Comparison of ENCODE assay signal across 19 cellular contexts in genomic region chr11:1178201-1178885, GRCh38. TPM values are rescaled to one million over a fixed set of nuclear protein-coding genes. Genes with fewer than 3 reads are reported as not detected.
DNase-seq lines count a peak whose midpoint lies in the region; ATAC-seq, FAIRE-seq and TF ChIP-seq lines count a peak whose summit lies in the region.
"Had no signal": no experiment of that assay in that cellular context is flagged by ENCODE, and none has a peak within 500 bp of the region (broad histone marks: within the 10 kb centered on the region; RNA-seq: fewer than 3 reads in every experiment).

No MANE protein-coding gene starts in this region.

- no peak overlapping the region for H3K27ac ChIP-seq in heart left ventricle
- H3K27ac ChIP-seq in kidney (ENCODE audit: low read depth in 2 of 2, low read length in 2 of 2) = no peak overlapping the region
- H3K27ac ChIP-seq: BLaER1, GM23248 had no signal

- no peak overlapping the region for H3K9ac ChIP-seq in kidney (ENCODE audit: low read length in 2 of 2)
- H3K9ac ChIP-seq: BLaER1, GM23248 had no signal

- intact Hi-C loops in Right ventricle myocardium superior (cut with DNase I) = no loop called here
- intact Hi-C loops in cardiac septum (cut with DNase I) = no loop called here
- intact Hi-C loops in heart left ventricle (cut with DNase I) = no loop called here
- intact Hi-C loops in kidney (cut with DNase I) = no loop called here
- intact Hi-C loops in head of caudate nucleus (cut with DNase I) = no loop called here

- no peak for FAIRE-seq in kidney (lab: Jason Lieb, UNC)
- FAIRE-seq: D721Med, H54 had no signal

- no peak for TF ChIP-seq POLR2A in heart left ventricle (IDR thresholded peaks at IDR 0.05)

- TF ChIP-seq CTCF in heart left ventricle (IDR thresholded peaks at IDR 0.05) (no peak), kidney (IDR thresholded peaks at IDR 0.05; ENCODE audit: borderline replicate concordance, extremely low read depth, insufficient read depth) (no peak)

- H3K4me1 ChIP-seq in heart left ventricle (no peaks in the 10 kb centered on the region), kidney (ENCODE audit: control insufficient read depth in 1 of 2, insufficient read depth in 1 of 2, low read depth in 1 of 2, low read length in 2 of 2) (no peaks in the 10 kb centered on the region)
- H3K4me1 ChIP-seq: BLaER1 had no signal

- no peak overlapping the region for H3K4me3 ChIP-seq in heart left ventricle
- H3K4me3 ChIP-seq in kidney (ENCODE audit: low read length in 2 of 2) = no peak overlapping the region
- H3K4me3 ChIP-seq: BLaER1, GM23248 had no signal

- H3K27me3 ChIP-seq in heart left ventricle = peaks cover 0 to 6% (median 0%) of the 10 kb centered on the region in 9 donors
- H3K27me3 ChIP-seq: BLaER1 had no signal

- no peaks in the 10 kb centered on the region for H3K9me3 ChIP-seq in heart left ventricle
- no peaks in the 10 kb centered on the region for H3K9me3 ChIP-seq in kidney (ENCODE audit: control insufficient read depth in 1 of 2, low read length in 2 of 2)

- WGBS in heart left ventricle, 4 donors = 79 to 86% (median 82%) methylated on average over 22 to 31 of the region's 31 CpGs

- no peak for ATAC-seq in Right ventricle myocardium superior (ENCODE audit: poor library complexity)
- no peak for ATAC-seq in heart left ventricle
- no peak for ATAC-seq in HG03280 (IDR thresholded peaks at IDR 0.05; ENCODE audit: unreplicated experiment)
- ATAC-seq: HCT116 had no signal

- DNase-seq in Right ventricle myocardium superior (peak; percentile 17), cardiac septum (ENCODE audit: low spot score) (no peak), heart left ventricle (peak in 3 of 5 donors; percentile 19 to 49 (median 19)), kidney (peak; percentile 70), head of caudate nucleus (no peak), COLO829 (ENCODE audit: low spot score) (no peak)
- DNase-seq: 8988T; AML-193; CD4-positive, CD25-positive, alpha-beta regulatory T cell; COR-L47; GF-D8; GM23248; IMR-90; KBM-7 had no signal

- H3K36me3 ChIP-seq in heart left ventricle (no peaks in the 10 kb centered on the region), kidney (ENCODE audit: control insufficient read depth in 1 of 2, insufficient read depth in 2 of 2, low read length in 2 of 2) (no peaks in the 10 kb centered on the region)
- H3K36me3 ChIP-seq: BLaER1 had no signal

RNA-seq across cellular contexts. Expression of gene MUC5AC, which starts 20.6 kb away (rescaled TPM):
- total RNA-seq in Right ventricle myocardium superior (not detected), cardiac septum (not detected), heart left ventricle (not detected), kidney (0.03 TPM)
- polyA plus RNA-seq in heart left ventricle (not detected), kidney (ENCODE audit: insufficient read depth, low read depth, low replicate concordance) (not detected)
- total RNA-seq: CD4-positive, CD25-positive, alpha-beta regulatory T cell; GM23248; IMR-90 had no signal
- polyA plus RNA-seq: CD4-positive, CD25-positive, alpha-beta regulatory T cell; GM23248 had no signal

RNA-seq across cellular contexts. Expression of gene MUC5B, which starts 44.5 kb away (rescaled TPM):
- total RNA-seq in Right ventricle myocardium superior (not detected), cardiac septum (not detected), heart left ventricle (not detected), kidney (0.38 TPM)
- polyA plus RNA-seq in heart left ventricle (under 1 TPM in 1 of 2 donors, not detected in 1; 0.01 TPM), kidney (ENCODE audit: insufficient read depth, low read depth, low replicate concordance) (not detected)
- total RNA-seq: CD4-positive, CD25-positive, alpha-beta regulatory T cell; GM23248; IMR-90 had no signal
- polyA plus RNA-seq: CD4-positive, CD25-positive, alpha-beta regulatory T cell; GM23248; IMR-90 had no signal

Comparison
In these comparisons a context has a peak if more than half of its experiments do, and no peak if none do; other contexts are left out.
1. DNase-seq: peak in Right ventricle myocardium superior (single experiment), heart left ventricle (3 of 5) and kidney (single experiment); none in cardiac septum (single experiment), head of caudate nucleus (0 of 42) and COLO829 (single experiment).